In the genomic region with DNA sequence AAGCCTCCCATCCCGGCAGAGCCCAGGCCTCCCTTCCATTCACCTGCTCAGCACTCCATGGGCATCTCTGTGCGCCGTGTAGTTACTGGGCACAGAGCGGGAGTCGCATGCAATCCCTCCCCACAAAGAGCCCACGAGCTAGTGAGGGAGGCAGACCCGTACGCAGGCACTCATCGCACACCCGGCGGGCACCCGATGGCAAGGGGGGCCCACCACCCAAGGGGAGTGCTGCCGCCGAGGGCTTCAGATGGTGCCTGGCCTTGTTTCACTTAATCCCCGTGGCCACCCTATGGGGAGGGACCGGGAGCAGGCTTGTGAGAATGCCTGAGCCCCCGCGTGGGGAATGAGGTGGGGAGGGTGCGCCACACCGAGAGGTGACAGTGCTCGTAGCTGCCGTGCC, we compare ENCODE assay signal across 2 cellular contexts.
TF ChIP-seq lines count a peak whose summit lies in the region.

No MANE protein-coding gene starts in this region.

TF ChIP-seq in H1, 55 proteins besides CTCF, POLR2A, EP300 and RAD21:
- TF ChIP-seq CHD1 (IDR thresholded peaks at IDR 0.05; ENCODE audit: low read depth, low read length) (no peak), EGR1 (IDR thresholded peaks at IDR 0.05; ENCODE audit: borderline replicate concordance, low read depth, low read length) (no peak), POU5F1 (IDR thresholded peaks at IDR 0.05; ENCODE audit: low read depth, low read length) (no peak), TAF7 (optimal IDR thresholded peaks at IDR 0.05; ENCODE audit: borderline replicate concordance, low read depth, low read length) (no peak), SIX5 (IDR thresholded peaks at IDR 0.05; ENCODE audit: low read depth, low read length) (no peak), PHF8 (conservative IDR thresholded peaks at IDR 0.05; ENCODE audit: low read depth, low read length) (no peak), SRF (IDR thresholded peaks at IDR 0.05; ENCODE audit: low read depth, low read length) (no peak), HDAC6 (IDR thresholded peaks at IDR 0.05; ENCODE audit: low read depth, low read length) (no peak), GABPA (IDR thresholded peaks at IDR 0.05; ENCODE audit: borderline replicate concordance, insufficient read depth, low read length) (no peak)

TF ChIP-seq in SK-N-SH, 30 proteins besides CTCF, POLR2A, EP300 and RAD21:
- TF ChIP-seq RCOR1 (IDR thresholded peaks at IDR 0.05; ENCODE audit: low read length) = no peak
- no peak for TF ChIP-seq ELF1 (IDR thresholded peaks at IDR 0.05)
- TF ChIP-seq EZH2phosphoT487 (IDR thresholded peaks at IDR 0.05; ENCODE audit: borderline replicate concordance, low read depth) = no peak
- TF ChIP-seq FOXM1 (IDR thresholded peaks at IDR 0.05; ENCODE audit: low read depth) = no peak
- TF ChIP-seq CHD2 (IDR thresholded peaks at IDR 0.05; ENCODE audit: low read length, partially characterized antibody) = no peak
